In genomic region chr14:74425525-74426201, GRCh38 we compare ENCODE assay signal across 1 cellular context.
TF ChIP-seq lines count a peak whose summit lies in the region.

No MANE protein-coding gene starts in this region.

TF ChIP-seq in HepG2, 621 proteins besides CTCF, POLR2A, EP300 and RAD21 (continued from another document and continues in another):
- TF ChIP-seq RERE (CRISPR knock-in tag; IDR thresholded peaks at IDR 0.05; ENCODE audit: low read depth) (no peak), ATF7-NPFF (CRISPR knock-in tag; IDR thresholded peaks at IDR 0.05; ENCODE audit: low read depth) (peak; percentile 71; the same call in 1 of the 2 replicates), BRD4 (CRISPR knock-in tag; IDR thresholded peaks at IDR 0.05) (no peak), TIGD3 (CRISPR knock-in tag; IDR thresholded peaks at IDR 0.05; ENCODE audit: borderline replicate concordance) (no peak), SRY (CRISPR knock-in tag; IDR thresholded peaks at IDR 0.05) (peak; percentile 74; the same call in 1 of the 2 replicates), ZNF335 (CRISPR knock-in tag; IDR thresholded peaks at IDR 0.05) (no peak), POGZ (CRISPR knock-in tag; IDR thresholded peaks at IDR 0.05) (no peak), TAF1 (CRISPR knock-in tag; IDR thresholded peaks at IDR 0.05) (no peak), ZNF570 (CRISPR knock-in tag; IDR thresholded peaks at IDR 0.05; ENCODE audit: borderline replicate concordance) (no peak), E2F1 (CRISPR knock-in tag; IDR thresholded peaks at IDR 0.05) (no peak), MTA3 (CRISPR knock-in tag; IDR thresholded peaks at IDR 0.05) (no peak), ATM (IDR thresholded peaks at IDR 0.05; ENCODE audit: borderline replicate concordance) (no peak), SNAPC4 (CRISPR knock-in tag; IDR thresholded peaks at IDR 0.05) (no peak), ZNF549 (CRISPR knock-in tag; IDR thresholded peaks at IDR 0.05) (no peak), ELF3 (CRISPR knock-in tag; IDR thresholded peaks at IDR 0.05) (peak; percentile 22; the same call in 1 of the 2 replicates), FOXO1 (CRISPR knock-in tag; IDR thresholded peaks at IDR 0.05) (no peak), ZNF576 (CRISPR knock-in tag; IDR thresholded peaks at IDR 0.05) (no peak), STAG1 (CRISPR knock-in tag; IDR thresholded peaks at IDR 0.05) (no peak), DDIT3 (CRISPR knock-in tag; IDR thresholded peaks at IDR 0.05) (no peak), ZNF256 (CRISPR knock-in tag; conservative IDR thresholded peaks at IDR 0.05) (no peak), ZSCAN9 (CRISPR knock-in tag; IDR thresholded peaks at IDR 0.05; ENCODE audit: borderline replicate concordance) (no peak; the same call in 1 of the 2 replicates), ZBTB7B (CRISPR knock-in tag; IDR thresholded peaks at IDR 0.05) (no peak), KLF13 (CRISPR knock-in tag; IDR thresholded peaks at IDR 0.05) (no peak), ARID2 (CRISPR knock-in tag; IDR thresholded peaks at IDR 0.05; ENCODE audit: borderline replicate concordance) (no peak), ZBTB49 (CRISPR knock-in tag; IDR thresholded peaks at IDR 0.05; ENCODE audit: borderline replicate concordance) (no peak), ZEB1 (IDR thresholded peaks at IDR 0.05; ENCODE audit: insufficient replicate concordance, low read depth) (no peak), ZNF670 (CRISPR knock-in tag; IDR thresholded peaks at IDR 0.05; ENCODE audit: borderline replicate concordance) (no peak), RORA (CRISPR knock-in tag; IDR thresholded peaks at IDR 0.05) (no peak), ZNF7 (CRISPR knock-in tag; IDR thresholded peaks at IDR 0.05) (no peak), PCBP2 (optimal IDR thresholded peaks at IDR 0.05; ENCODE audit: low read depth, low read length, poor library complexity, severe bottlenecking) (no peak), ZNF354B (CRISPR knock-in tag; IDR thresholded peaks at IDR 0.05) (no peak), REXO4 (CRISPR knock-in tag; IDR thresholded peaks at IDR 0.05; ENCODE audit: borderline replicate concordance) (no peak), CCDC6 (CRISPR knock-in tag; IDR thresholded peaks at IDR 0.05) (peak; percentile 76), TP53 (CRISPR knock-in tag; conservative IDR thresholded peaks at IDR 0.05) (no peak), SIX1 (CRISPR knock-in tag; IDR thresholded peaks at IDR 0.05; ENCODE audit: borderline replicate concordance) (no peak), ZNF460 (CRISPR knock-in tag; IDR thresholded peaks at IDR 0.05; ENCODE audit: borderline replicate concordance) (no peak), ZNF276 (CRISPR knock-in tag; IDR thresholded peaks at IDR 0.05; ENCODE audit: low read depth) (no peak), FOXA3 (CRISPR knock-in tag; IDR thresholded peaks at IDR 0.05) (no peak), SIN3B (IDR thresholded peaks at IDR 0.05; ENCODE audit: low read length) (no peak), ESRRA (CRISPR knock-in tag; IDR thresholded peaks at IDR 0.05; ENCODE audit: low read depth) (no peak), THAP8 (CRISPR knock-in tag; IDR thresholded peaks at IDR 0.05; ENCODE audit: borderline replicate concordance) (no peak), IRX3 (CRISPR knock-in tag; IDR thresholded peaks at IDR 0.05; ENCODE audit: borderline replicate concordance, low read depth) (0 out of 2 replicates have a peak, but pooled peaks have one; percentile 22), ZNF782 (CRISPR knock-in tag; IDR thresholded peaks at IDR 0.05; ENCODE audit: borderline replicate concordance) (no peak), ZBTB1 (CRISPR knock-in tag; IDR thresholded peaks at IDR 0.05; ENCODE audit: borderline replicate concordance) (no peak), MXD4 (CRISPR knock-in tag; IDR thresholded peaks at IDR 0.05) (no peak), HMG20B (CRISPR knock-in tag; conservative IDR thresholded peaks at IDR 0.05) (no peak), ZNF777 (CRISPR knock-in tag; IDR thresholded peaks at IDR 0.05) (peak; percentile 37; the same call in 1 of the 2 replicates), SP2 (CRISPR knock-in tag; IDR thresholded peaks at IDR 0.05) (no peak), ZNF614 (CRISPR knock-in tag; IDR thresholded peaks at IDR 0.05; ENCODE audit: borderline replicate concordance) (no peak), RARG (CRISPR knock-in tag; IDR thresholded peaks at IDR 0.05; ENCODE audit: low read depth) (no peak), SMAD1 (CRISPR knock-in tag; IDR thresholded peaks at IDR 0.05; ENCODE audit: borderline replicate concordance, low read depth) (no peak)
